In genomic region chr7:21771906-21772610, GRCh38 we compare ENCODE assay signal across 14 cellular contexts.
DNase-seq lines count a peak whose midpoint lies in the region; ATAC-seq and TF ChIP-seq lines count a peak whose summit lies in the region.
"Had no signal": no experiment of that assay in that cellular context is flagged by ENCODE, and none has a peak within 500 bp of the region (broad histone marks: within the 10 kb centered on the region; RNA-seq: fewer than 3 reads in every experiment).

No MANE protein-coding gene starts in this region.

- TF ChIP-seq CTCF in IMR-90 (conservative IDR thresholded peaks at IDR 0.05; ENCODE audit: low read depth, low read length) (no peak), uterus (IDR thresholded peaks at IDR 0.05) (no peak)

- H3K9me3 ChIP-seq in IMR-90 (ENCODE audit: control insufficient read depth, insufficient read depth, low read length) (no peaks in the 10 kb centered on the region), uterus (no peaks in the 10 kb centered on the region)
- H3K9me3 ChIP-seq: spleen had no signal

- no peak overlapping the region for H3K9ac ChIP-seq in IMR-90 (ENCODE audit: low read depth, low read length)

- H2AFZ ChIP-seq in IMR-90 (replicated peaks; ENCODE audit: low read length, poor library complexity): no peak overlapping the region

- H4K91ac ChIP-seq in IMR-90 (ENCODE audit: insufficient read depth, low read depth, low read length): no peak overlapping the region

- in situ Hi-C loops in IMR-90 (cut with MboI; ENCODE audit: low sequenced_read_pairs): no loop called here

- no peaks in the 10 kb centered on the region for H3K36me3 ChIP-seq in IMR-90 (ENCODE audit: control insufficient read depth, insufficient read depth, low read length)
- H3K36me3 ChIP-seq in uterus: no peaks in the 10 kb centered on the region
- H3K36me3 ChIP-seq: spleen had no signal

- H2BK5ac ChIP-seq in IMR-90 (ENCODE audit: low read depth, low read length, poor library complexity, severe bottlenecking): no peak overlapping the region

- H2BK20ac ChIP-seq in IMR-90 (ENCODE audit: low read depth, low read length): no peak overlapping the region

- H3K79me1 ChIP-seq in IMR-90 (ENCODE audit: low read depth in 1 of 2, low read length in 2 of 2): no peaks in the 10 kb centered on the region

- CTCF ChIA-PET in IMR-90 (lab: Yijun Ruan, JAX): interaction anchor here (0.7 kb wide), 1 partner anchor 1155 kb away, joined by 8 read pairs; no protein-coding TSS in a partner anchor

- no peak overlapping the region for H4K5ac ChIP-seq in IMR-90 (ENCODE audit: low read depth, low read length)

- H2AK5ac ChIP-seq in IMR-90 (ENCODE audit: low read depth, low read length): no peak overlapping the region

- H2BK120ac ChIP-seq in IMR-90 (ENCODE audit: low read depth, low read length): no peak overlapping the region

- H3K9me1 ChIP-seq in IMR-90 (ENCODE audit: insufficient read depth, low read length): no peaks in the 10 kb centered on the region

- H3K4me1 ChIP-seq in IMR-90 (ENCODE audit: control insufficient read depth, insufficient read depth, low read length): no peaks in the 10 kb centered on the region
- no peaks in the 10 kb centered on the region for H3K4me1 ChIP-seq in uterus
- H3K4me1 ChIP-seq: spleen had no signal

- no CpG with 5 or more reads among the region's 5 CpGs for WGBS in IMR-90 (ENCODE audit: extremely low coverage in 2 of 2, insufficient read length in 1 of 2), 2 experiments

- ATAC-seq in IMR-90 (ENCODE audit: low read depth) (no peak), HG02759 (IDR thresholded peaks at IDR 0.05; ENCODE audit: unreplicated experiment) (no peak), GM19023 (IDR thresholded peaks at IDR 0.05; ENCODE audit: unreplicated experiment) (no peak)
- ATAC-seq: CD8-positive, alpha-beta T cell; HCT116 had no signal

- no peaks in the 10 kb centered on the region for H4K20me1 ChIP-seq in IMR-90 (ENCODE audit: insufficient read depth, low read length)

- TF ChIP-seq POLR2A in IMR-90 (IDR thresholded peaks at IDR 0.05; ENCODE audit: low read depth, low read length): no peak
- TF ChIP-seq POLR2A in uterus (IDR thresholded peaks at IDR 0.05): no peak

- H3K27me3 ChIP-seq in IMR-90 (ENCODE audit: control insufficient read depth, insufficient read depth, low read length) (no peaks in the 10 kb centered on the region), uterus (no peaks in the 10 kb centered on the region)

- no peak overlapping the region for H3K18ac ChIP-seq in IMR-90 (ENCODE audit: low read depth, low read length)

- POLR2A ChIA-PET in IMR-90 (lab: Charles Lee; ENCODE audit: unreplicated experiment): no interaction called here

- intact Hi-C loops in IMR-90 (cut with micrococcal nuclease) (no loop called here), uterus (cut with DNase I; ENCODE audit: low total_unique reads) (no loop called here)

- no peak overlapping the region for H2BK15ac ChIP-seq in IMR-90 (ENCODE audit: low read depth, low read length)

- no peak overlapping the region for H3K4ac ChIP-seq in IMR-90 (ENCODE audit: low read depth, low read length)

- H3K27ac ChIP-seq in IMR-90 (ENCODE audit: insufficient read depth, low read length): no peak overlapping the region
- no peak overlapping the region for H3K27ac ChIP-seq in uterus
- H3K27ac ChIP-seq: spleen had no signal

- H3K56ac ChIP-seq in IMR-90 (ENCODE audit: extremely low read depth, insufficient read depth, low read length): no peak overlapping the region

- no peak overlapping the region for H3K23ac ChIP-seq in IMR-90 (ENCODE audit: low read depth, low read length)

- H3K4me3 ChIP-seq in IMR-90 (ENCODE audit: insufficient read depth, low read depth, low read length) (no peak overlapping the region), uterus (no peak overlapping the region)
- H3K4me3 ChIP-seq: spleen had no signal

- H2AK9ac ChIP-seq in IMR-90 (replicated peaks; ENCODE audit: low read depth, low read length, poor library complexity): no peak overlapping the region

- dilution Hi-C loops in IMR-90 (cut with HindIII; ENCODE audit: low sequenced_read_pairs, unreplicated experiment): no loop called here

- no peak overlapping the region for H3K14ac ChIP-seq in IMR-90 (replicated peaks; ENCODE audit: low read depth, low read length)

- no peak for TF ChIP-seq RAD21 in IMR-90 (IDR thresholded peaks at IDR 0.05; ENCODE audit: low read length)

- BruUV-seq in IMR-90 (replicated peaks; lab: Mats Ljungman, UMichigan): no TSS peak

- DNase-seq in COR-L47 (lab: John Stamatoyannopoulos, UW) (peak; percentile 39), IMR-90 (no peak), cerebellum (ENCODE audit: low spot score) (peak; percentile 55), medulla oblongata (ENCODE audit: extremely low spot score) (peak; percentile 47), uterus (no peak), NCI-H2171 (lab: John Stamatoyannopoulos, UW) (no peak)
- DNase-seq: activated naive CD4-positive, alpha-beta T cell treated with anti-CD3 and anti-CD28 coated beads, Interleukin-2, amount 50 U/mL, for 16 hours; CD8-positive, alpha-beta T cell; Kasumi-1; NCI-H524 treated with DMSO at 0.1 percent for 48 hours; spleen had no signal

- H4K8ac ChIP-seq in IMR-90 (ENCODE audit: low read depth in 2 of 2, low read length in 2 of 2): no peak overlapping the region

- H3K4me2 ChIP-seq in IMR-90 (ENCODE audit: low read depth, low read length): peak overlapping the region; percentile 35; the same call in 1 of the 2 replicates

TF ChIP-seq in IMR-90, 13 proteins besides CTCF, POLR2A, EP300 and RAD21:
- no peak for TF ChIP-seq NFE2L2 (IDR thresholded peaks at IDR 0.05; ENCODE audit: low read depth, low read length)
- no peak for TF ChIP-seq MAFK (IDR thresholded peaks at IDR 0.05; ENCODE audit: low read depth, low read length)
- no peak for TF ChIP-seq CEBPB (IDR thresholded peaks at IDR 0.05; ENCODE audit: low read depth, low read length)
- TF ChIP-seq RCOR1 (IDR thresholded peaks at IDR 0.05; ENCODE audit: insufficient replicate concordance, low read length): no peak
- TF ChIP-seq, protein P1, sequence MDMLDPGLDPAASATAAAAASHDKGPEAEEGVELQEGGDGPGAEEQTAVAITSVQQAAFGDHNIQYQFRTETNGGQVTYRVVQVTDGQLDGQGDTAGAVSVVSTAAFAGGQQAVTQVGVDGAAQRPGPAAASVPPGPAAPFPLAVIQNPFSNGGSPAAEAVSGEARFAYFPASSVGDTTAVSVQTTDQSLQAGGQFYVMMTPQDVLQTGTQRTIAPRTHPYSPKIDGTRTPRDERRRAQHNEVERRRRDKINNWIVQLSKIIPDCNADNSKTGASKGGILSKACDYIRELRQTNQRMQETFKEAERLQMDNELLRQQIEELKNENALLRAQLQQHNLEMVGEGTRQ (IDR thresholded peaks at IDR 0.05; ENCODE audit: low read depth, low read length): no peak
- TF ChIP-seq FOS (IDR thresholded peaks at IDR 0.05; ENCODE audit: low read depth, low read length): no peak
- TF ChIP-seq SMC3 (IDR thresholded peaks at IDR 0.05; ENCODE audit: low read depth, low read length): no peak
- TF ChIP-seq ELK1 (IDR thresholded peaks at IDR 0.05; ENCODE audit: borderline replicate concordance, low read depth, low read length): no peak
- TF ChIP-seq RFX5 (IDR thresholded peaks at IDR 0.05; ENCODE audit: low read depth, low read length): no peak
- TF ChIP-seq CHD1 (IDR thresholded peaks at IDR 0.05; ENCODE audit: low read depth, low read length): no peak
- TF ChIP-seq BHLHE40 (IDR thresholded peaks at IDR 0.05; ENCODE audit: low read depth, low read length): no peak
- no peak for TF ChIP-seq MXI1 (IDR thresholded peaks at IDR 0.05; ENCODE audit: borderline replicate concordance, low read depth, low read length)
- no peak for TF ChIP-seq MAZ (IDR thresholded peaks at IDR 0.05; ENCODE audit: borderline replicate concordance, low read depth, low read length)
TF ChIP-seq in IMR-90: peak in this region for 0.

Comparison
In these comparisons a context has a peak if more than half of its experiments do, and no peak if none do; other contexts are left out.
1. DNase-seq: peak in COR-L47 (single experiment), cerebellum (single experiment) and medulla oblongata (single experiment); none in IMR-90 (single experiment), uterus (0 of 2) and NCI-H2171 (single experiment).